20 cellular contexts compared by ENCODE assay signal in the genomic region with DNA sequence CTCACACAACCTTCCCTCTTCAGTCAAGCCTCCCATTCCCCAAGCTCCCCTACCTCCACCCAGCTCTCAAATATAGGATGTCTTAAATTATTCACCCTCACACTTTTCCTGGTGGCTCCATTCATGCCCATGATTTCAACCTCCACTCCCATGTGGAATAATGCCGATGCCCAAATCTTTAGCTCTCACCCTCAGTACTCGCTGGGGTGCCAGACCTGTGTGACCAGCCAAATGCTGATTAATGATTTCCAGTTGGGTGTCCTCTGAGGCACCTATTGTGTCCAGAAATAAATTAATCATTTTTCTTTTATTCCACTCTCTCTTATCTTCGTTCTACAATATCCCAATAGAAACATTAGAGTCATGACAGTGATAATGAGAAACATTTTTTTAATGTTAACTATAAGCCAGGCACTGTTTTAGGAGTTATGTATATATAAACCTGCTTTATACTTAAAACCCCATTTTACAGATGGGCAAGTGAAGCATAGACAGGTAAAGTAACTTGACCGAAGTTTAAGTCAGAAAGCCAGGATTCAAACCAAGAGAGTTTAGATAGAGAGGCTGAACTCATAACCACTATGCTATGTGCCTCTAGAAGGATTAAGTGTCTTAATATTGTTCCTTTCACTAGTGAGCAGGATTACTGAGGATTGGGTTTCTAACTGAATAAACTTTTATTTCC.
A peak's percentile ranks its signal among the peaks of the same experiment; 100 is the strongest.
DNase-seq lines count a peak whose midpoint lies in the region; TF ChIP-seq lines count a peak whose summit lies in the region.
"Had no signal": no experiment of that assay in that cellular context is flagged by ENCODE, and none has a peak within 500 bp of the region (broad histone marks: within the 10 kb centered on the region; RNA-seq: fewer than 3 reads in every experiment).

No MANE protein-coding gene starts in this region.

- H4K20me1 ChIP-seq in MM.1S (ENCODE audit: insufficient read depth, low read length) = no peaks in the 10 kb centered on the region

- no peaks in the 10 kb centered on the region for H3K9me2 ChIP-seq in MM.1S (replicated peaks; ENCODE audit: insufficient read depth, low read length)

- peak; percentile 38 for DNase-seq in NCI-H82 (lab: John Stamatoyannopoulos, UW)
- DNase-seq in NCI-H82 treated with DMSO at 0.1 percent for 48 hours (lab: John Stamatoyannopoulos, UW; ENCODE audit: unreplicated experiment) = no peak
- peak; percentile 26 for DNase-seq in amniotic epithelial cell (ENCODE audit: low read depth)
- DNase-seq in fibroblast of villous mesenchyme (ENCODE audit: low read depth) = peak; percentile 19
- no peak for DNase-seq in tibial artery
- no peak for DNase-seq in stimulated activated CD4-positive, alpha-beta T cell treated with anti-CD3 and anti-CD28 coated beads, Interleukin-2, amount 100 ng/mL, for 48 hours
- DNase-seq in MM.1S = no peak
- DNase-seq: BE2C; CD8-positive, alpha-beta memory T cell; DND-41; NCI-H1417; NCI-H187; NCI-H2081 treated with DMSO at 0.1 percent for 48 hours; NCI-H2171 treated with DMSO at 0.1 percent for 48 hours; NCI-H446; NCI-H524 treated with DMSO at 0.1 percent for 48 hours; SHP77; T-cell had no signal

- no peak overlapping the region for H3K4me2 ChIP-seq in MM.1S (ENCODE audit: low read depth, low read length)

- H3K27ac ChIP-seq in tibial artery (no peak overlapping the region), MM.1S (ENCODE audit: low read length) (no peak overlapping the region)
- H3K27ac ChIP-seq: 22Rv1, RWPE1 had no signal

- H3K27me3 ChIP-seq in tibial artery (no peaks in the 10 kb centered on the region), MM.1S (replicated peaks; ENCODE audit: insufficient read depth, low read length) (no peaks in the 10 kb centered on the region)
- H3K27me3 ChIP-seq: BE2C had no signal

- H3K9me3 ChIP-seq in tibial artery (no peaks in the 10 kb centered on the region), MM.1S (replicated peaks; ENCODE audit: insufficient read depth, low read length) (no peaks in the 10 kb centered on the region)
- H3K9me3 ChIP-seq: BE2C had no signal

- TF ChIP-seq CTCF in fibroblast of villous mesenchyme (IDR thresholded peaks at IDR 0.05; ENCODE audit: insufficient read depth, low read depth, low read length) (no peak), tibial artery (IDR thresholded peaks at IDR 0.05) (no peak), MM.1S (IDR thresholded peaks at IDR 0.05; ENCODE audit: low read length) (no peak)

- H3K4me1 ChIP-seq in tibial artery (no peaks in the 10 kb centered on the region), MM.1S (ENCODE audit: low read length) (no peaks in the 10 kb centered on the region)
- H3K4me1 ChIP-seq: BE2C had no signal

- intact Hi-C loops in tibial artery (cut with DNase I; ENCODE audit: low total_unique reads) = no loop called here

- H3K79me2 ChIP-seq in MM.1S (ENCODE audit: low read length) = no peaks in the 10 kb centered on the region

- no peak overlapping the region for H3K9ac ChIP-seq in MM.1S (ENCODE audit: low read length)

- H3K4me3 ChIP-seq in fibroblast of villous mesenchyme (ENCODE audit: low read depth, low read length) = no peak overlapping the region
- H3K4me3 ChIP-seq in tibial artery = no peak overlapping the region
- no peak overlapping the region for H3K4me3 ChIP-seq in MM.1S (ENCODE audit: low read length)

- H3K36me3 ChIP-seq in tibial artery = no peaks in the 10 kb centered on the region
- no peaks in the 10 kb centered on the region for H3K36me3 ChIP-seq in MM.1S (replicated peaks; ENCODE audit: insufficient read depth, low read length)
- H3K36me3 ChIP-seq: BE2C had no signal

- H2AFZ ChIP-seq in MM.1S (ENCODE audit: low read length) = no peak overlapping the region

- H3F3A ChIP-seq in MM.1S (ENCODE audit: insufficient read depth, low read length) = no peaks in the 10 kb centered on the region

Comparison
In these comparisons a context has a peak if more than half of its experiments do, and no peak if none do; other contexts are left out.
1. DNase-seq: peak in NCI-H82 (single experiment), amniotic epithelial cell (single experiment) and fibroblast of villous mesenchyme (single experiment); none in NCI-H82 treated with DMSO at 0.1 percent for 48 hours (single experiment), tibial artery (0 of 2), stimulated activated CD4-positive, alpha-beta T cell treated with anti-CD3 and anti-CD28 coated beads, Interleukin-2, amount 100 ng/mL, for 48 hours (0 of 2) and MM.1S (single experiment).